Comparison of ENCODE assay signal across 21 cellular contexts in the genomic region with DNA sequence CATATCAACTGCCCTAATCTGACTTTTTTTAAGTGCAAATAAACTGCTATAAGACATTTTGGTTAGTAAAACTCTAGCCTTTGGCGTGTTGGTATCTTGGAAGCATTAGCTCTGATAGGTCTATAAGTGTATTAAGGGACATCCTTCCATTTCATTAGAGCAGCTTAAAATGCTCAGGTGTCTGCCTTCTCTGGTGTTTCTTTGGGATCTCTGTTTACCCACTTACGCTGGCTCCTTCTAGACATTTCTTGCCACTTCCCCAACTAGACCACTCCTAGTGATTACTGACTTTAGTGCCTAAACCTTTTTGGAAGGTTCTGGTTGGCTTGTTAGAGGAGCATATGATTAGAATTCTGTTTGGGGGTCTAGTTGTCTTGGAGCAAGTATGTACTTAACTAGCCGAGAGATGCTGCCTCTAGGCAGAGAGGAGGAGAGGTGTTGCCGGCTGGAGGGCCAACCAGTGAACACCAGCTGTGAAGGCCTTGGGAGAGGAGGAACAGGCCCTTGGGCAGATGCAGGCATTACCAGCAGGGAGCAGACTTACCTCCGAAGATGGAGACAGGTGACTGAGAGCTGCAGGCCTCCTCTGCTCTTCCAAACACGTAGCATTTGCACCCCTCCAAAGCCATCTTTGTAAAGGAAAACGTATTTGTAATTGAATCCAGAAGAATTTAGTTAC. TPM values are rescaled to one million over a fixed set of nuclear protein-coding genes. Genes with fewer than 3 reads are reported as not detected.
DNase-seq lines count a peak whose midpoint lies in the region; ATAC-seq, FAIRE-seq and TF ChIP-seq lines count a peak whose summit lies in the region.
"Had no signal": no experiment of that assay in that cellular context is flagged by ENCODE, and none has a peak within 500 bp of the region (broad histone marks: within the 10 kb centered on the region; RNA-seq: fewer than 3 reads in every experiment).

No MANE protein-coding gene starts in this region.

- no peak overlapping the region for H3K4me3 Mint-ChIP-seq in Caco-2 (ENCODE audit: unreplicated experiment)
- H3K4me3 Mint-ChIP-seq in activated naive CD4-positive, alpha-beta T cell treated with anti-CD3 and anti-CD28 coated beads for 36 hours = no peak overlapping the region
- H3K4me3 Mint-ChIP-seq: activated CD8-positive, alpha-beta memory T cell treated with anti-CD3 and anti-CD28 coated beads, Interleukin-2, amount 10 ng/mL, durations not matched to agents 7 days and 5 days; brain; naive B cell; T-helper 17 cell had no signal

- TF ChIP-seq EP300 in A549 (IDR thresholded peaks at IDR 0.05) = no peak

- no peaks in the 10 kb centered on the region for H3K9me2 ChIP-seq in PC-3 (replicated peaks; ENCODE audit: low read length)

- H2AFZ ChIP-seq in DND-41 (ENCODE audit: low read depth, low read length) = no peak overlapping the region
- H2AFZ ChIP-seq in PC-3 (ENCODE audit: low read length) = no peak overlapping the region

- BruUV-seq in PC-3 (replicated peaks; lab: Mats Ljungman, UMichigan) (no TSS peak), Caco-2 (replicated peaks; lab: Mats Ljungman, UMichigan) (no TSS peak)

- DNase-seq in A549 (ENCODE audit: low read depth in 1 of 2, low spot score in 1 of 2) (peak; percentile 12 to 46), DND-41 (no peak), PC-3 (peak; percentile 12), iPS-NIHi11 (ENCODE audit: low spot score) (peak; percentile 62), Caco-2 (no peak)
- no peak for DNase-seq in activated naive CD4-positive, alpha-beta T cell treated with anti-CD3 and anti-CD28 coated beads for 36 hours
- DNase-seq: activated CD8-positive, alpha-beta memory T cell treated with anti-CD3 and anti-CD28 coated beads, Interleukin-2, amount 10 ng/mL, durations not matched to agents 7 days and 5 days; activated naive CD4-positive, alpha-beta T cell; effector CD8-positive, alpha-beta T cell; KBM-7; naive B cell; NCI-H1105; NCI-H2227 treated with DMSO at 0.1 percent for 48 hours; NK-92 treated with Interleukin-12 subunit alpha and Interleukin-12 subunit beta, amount 100 ng/mL, for 24 hours; psoas muscle; T-helper 17 cell had no signal

- no peak for TF ChIP-seq POLR2A in A549 (IDR thresholded peaks at IDR 0.05; ENCODE audit: low read length)

- peaks cover 27% of the 10 kb centered on the region for H3K4me1 Mint-ChIP-seq in Caco-2 (ENCODE audit: low read depth, unreplicated experiment)
- no peaks in the 10 kb centered on the region for H3K4me1 Mint-ChIP-seq in activated naive CD4-positive, alpha-beta T cell treated with anti-CD3 and anti-CD28 coated beads for 36 hours (ENCODE audit: low read depth)
- H3K4me1 Mint-ChIP-seq: activated CD8-positive, alpha-beta memory T cell treated with anti-CD3 and anti-CD28 coated beads, Interleukin-2, amount 10 ng/mL, durations not matched to agents 7 days and 5 days; brain; naive B cell had no signal

- no peak overlapping the region for H3K9ac ChIP-seq in DND-41 (ENCODE audit: low read depth, low read length)
- H3K9ac ChIP-seq in PC-3 (ENCODE audit: low read length) = no peak overlapping the region

- H3K27me3 Mint-ChIP-seq in Caco-2 (ENCODE audit: insufficient read depth, unreplicated experiment) = no peaks in the 10 kb centered on the region
- H3K27me3 Mint-ChIP-seq in activated naive CD4-positive, alpha-beta T cell treated with anti-CD3 and anti-CD28 coated beads for 36 hours (ENCODE audit: low read depth) = no peaks in the 10 kb centered on the region
- H3K27me3 Mint-ChIP-seq: activated CD8-positive, alpha-beta memory T cell treated with anti-CD3 and anti-CD28 coated beads, Interleukin-2, amount 10 ng/mL, durations not matched to agents 7 days and 5 days; brain; naive B cell; T-helper 17 cell had no signal

- TF ChIP-seq CTCF in A549 (IDR thresholded peaks at IDR 0.05) = no peak
- peak; percentile 19 for TF ChIP-seq CTCF in DND-41 (IDR thresholded peaks at IDR 0.05; ENCODE audit: borderline replicate concordance, extremely low read depth, low read length, poor library complexity, severe bottlenecking)
- no peak for TF ChIP-seq CTCF in PC-3 (conservative IDR thresholded peaks at IDR 0.05; ENCODE audit: low read depth, low read length)
- no peak for TF ChIP-seq CTCF in Caco-2 (IDR thresholded peaks at IDR 0.05; ENCODE audit: insufficient read depth in 1 of 2, low read depth in 1 of 2, low read length in 1 of 2, severe bottlenecking in 1 of 2, unreplicated experiment in 1 of 2)

- intact Hi-C loops in PC-3 (cut with micrococcal nuclease) (no loop called here), Caco-2 (cut with micrococcal nuclease; ENCODE audit: unreplicated experiment) (no loop called here)
- intact Hi-C loops in activated naive CD4-positive, alpha-beta T cell treated with anti-CD3 and anti-CD28 coated beads for 36 hours (cut with micrococcal nuclease) = no loop called here

- H3K4me1 ChIP-seq in A549 (peaks cover 16% of the 10 kb centered on the region), DND-41 (ENCODE audit: insufficient read depth, low read length) (no peaks in the 10 kb centered on the region), PC-3 (ENCODE audit: insufficient read depth, low read length) (peaks cover 15% of the 10 kb centered on the region), Caco-2 (peaks cover 14% of the 10 kb centered on the region; the same call in 1 of the 2 replicates)

- H3K27me3 ChIP-seq in DND-41 (ENCODE audit: insufficient read depth, low read length, poor library complexity) (no peaks in the 10 kb centered on the region), PC-3 (ENCODE audit: low read length) (no peaks in the 10 kb centered on the region), Caco-2 (replicated peaks; ENCODE audit: control insufficient read depth, insufficient read depth, low read length) (no peaks in the 10 kb centered on the region)

- H3K4me2 ChIP-seq in A549 (no peak overlapping the region), DND-41 (ENCODE audit: insufficient read depth, low read length) (no peak overlapping the region), PC-3 (ENCODE audit: low read length) (no peak overlapping the region)

- no peaks in the 10 kb centered on the region for H3F3A ChIP-seq in PC-3 (ENCODE audit: low read length, unreplicated experiment)

- H3K4me3 ChIP-seq in A549 (no peak overlapping the region), DND-41 (ENCODE audit: low read depth in 1 of 2, low read length in 2 of 2) (no peak overlapping the region), PC-3 (ENCODE audit: low read length) (no peak overlapping the region), Caco-2 (ENCODE audit: low read depth, low read length) (no peak overlapping the region)
- H3K4me3 ChIP-seq: psoas muscle had no signal

- peaks cover 50% of the 10 kb centered on the region for H3K36me3 Mint-ChIP-seq in Caco-2 (ENCODE audit: insufficient read depth, unreplicated experiment)
- H3K36me3 Mint-ChIP-seq in activated naive CD4-positive, alpha-beta T cell treated with anti-CD3 and anti-CD28 coated beads for 36 hours (ENCODE audit: low read depth) = peaks cover 15% of the 10 kb centered on the region

- WGBS in A549 (ENCODE audit: missing lambda C conversion rate) = 79% methylated on average over 7 of the region's 7 CpGs

- H4K20me1 ChIP-seq in DND-41 (ENCODE audit: insufficient read depth, low read length) (peaks cover 14% of the 10 kb centered on the region; the same call in 1 of the 2 replicates), PC-3 (ENCODE audit: low read length) (no peaks in the 10 kb centered on the region)

- TF ChIP-seq RAD21 in A549 (conservative IDR thresholded peaks at IDR 0.05 in 1 of 2, IDR thresholded peaks at IDR 0.05 in 1 of 2) = no peak

- CTCF ChIA-PET in A549 (lab: Yijun Ruan, JAX) = interaction anchor here (0.9 to 1.7 kb wide), 4 partner anchors 23 to 109 kb away, joined by 3 to 4 read pairs (median 4); partner anchors contain the start of gene EXOSC6
- CTCF ChIA-PET in PC-3 (lab: Charles Lee) = no interaction called here
- CTCF ChIA-PET in Caco-2 (lab: Charles Lee) = interaction anchor here (1.5 kb wide), 1 partner anchor 109 kb away, joined by 4 read pairs; no protein-coding TSS in a partner anchor
- CTCF ChIA-PET in activated naive CD4-positive, alpha-beta T cell treated with anti-CD3 and anti-CD28 coated beads for 36 hours (lab: Charles Lee) = interaction anchor here (1.2 to 1.3 kb wide), 2 partner anchors 94 to 495 kb away, joined by 3 to 5 read pairs; partner anchors contain the start of gene EXOSC6

- H3K36me3 ChIP-seq in DND-41 (ENCODE audit: insufficient read depth, low read length) (peaks cover 87% of the 10 kb centered on the region), PC-3 (ENCODE audit: low read depth, low read length) (peaks cover 20% of the 10 kb centered on the region), Caco-2 (ENCODE audit: control insufficient read depth, insufficient read depth, low read length) (peaks cover 7% of the 10 kb centered on the region)

- H3K79me2 ChIP-seq in DND-41 (ENCODE audit: insufficient read depth, low read length) = no peaks in the 10 kb centered on the region
- H3K79me2 ChIP-seq in PC-3 (ENCODE audit: low read length) = no peaks in the 10 kb centered on the region

- ATAC-seq in A549 = peak in 1 of 2 experiments; percentile 33; a peak in 3 of 6 replicates
- no peak for ATAC-seq in DND-41 (ENCODE audit: insufficient read depth, low read depth)
- ATAC-seq in PC-3 = no peak
- ATAC-seq in HG03521 (IDR thresholded peaks at IDR 0.05; ENCODE audit: unreplicated experiment) = no peak
- no peak for ATAC-seq in GM18498 (IDR thresholded peaks at IDR 0.05; ENCODE audit: unreplicated experiment)
- ATAC-seq: activated CD4-positive, CD25-positive, alpha-beta regulatory T cell treated with anti-CD3 and anti-CD28 coated beads, Interleukin-2, amount 50 U/mL, for 24 hours; activated CD8-positive, alpha-beta memory T cell treated with anti-CD3 and anti-CD28 coated beads, Interleukin-2, amount 10 ng/mL, durations not matched to agents 7 days and 5 days; psoas muscle; T-helper 17 cell had no signal

- no peak overlapping the region for H3K27ac Mint-ChIP-seq in Caco-2 (ENCODE audit: unreplicated experiment)
- no peak overlapping the region for H3K27ac Mint-ChIP-seq in activated naive CD4-positive, alpha-beta T cell treated with anti-CD3 and anti-CD28 coated beads for 36 hours
- H3K27ac Mint-ChIP-seq: activated CD8-positive, alpha-beta memory T cell treated with anti-CD3 and anti-CD28 coated beads, Interleukin-2, amount 10 ng/mL, durations not matched to agents 7 days and 5 days; brain; naive B cell; T-helper 17 cell had no signal

- FAIRE-seq in A549 (lab: Jason Lieb, UNC) = no peak

- H3K9me3 Mint-ChIP-seq in Caco-2 (ENCODE audit: unreplicated experiment) = no peaks in the 10 kb centered on the region
- no peaks in the 10 kb centered on the region for H3K9me3 Mint-ChIP-seq in activated naive CD4-positive, alpha-beta T cell treated with anti-CD3 and anti-CD28 coated beads for 36 hours
- H3K9me3 Mint-ChIP-seq: brain, naive B cell had no signal

- H3K9me3 ChIP-seq in A549 = no peaks in the 10 kb centered on the region
- no peaks in the 10 kb centered on the region for H3K9me3 ChIP-seq in DND-41 (ENCODE audit: insufficient read depth, low read length, severe bottlenecking)
- H3K9me3 ChIP-seq in PC-3 (ENCODE audit: low read length) = no peaks in the 10 kb centered on the region
- no peaks in the 10 kb centered on the region for H3K9me3 ChIP-seq in Caco-2
- H3K9me3 ChIP-seq: psoas muscle had no signal

- H3K27ac ChIP-seq in A549 (no peak overlapping the region), DND-41 (ENCODE audit: low read length) (no peak overlapping the region), PC-3 (ENCODE audit: low read length) (no peak overlapping the region)
- H3K27ac ChIP-seq: psoas muscle had no signal

- POLR2A ChIA-PET in A549 (lab: Yijun Ruan, JAX) = no interaction called here
- POLR2A ChIA-PET in PC-3 (lab: Charles Lee; ENCODE audit: unreplicated experiment) = no interaction called here
- POLR2A ChIA-PET in Caco-2 (lab: Charles Lee) = interaction anchor here (0.6 kb wide), 1 partner anchor 613 kb away, joined by 4 read pairs; no protein-coding TSS in a partner anchor

RNA-seq across cellular contexts. Expression of gene CLEC18C, which starts 15.2 kb away (rescaled TPM):
- 0.13 and 0.16 TPM in 2 replicates for polyA plus RNA-seq in A549 (2011; rRNA removed)
- 0.08 and 0.19 TPM in 2 replicates for polyA plus RNA-seq in A549 (2012; cell fraction: cytosol; rRNA removed)
- polyA plus RNA-seq in A549 (2012; cell fraction: nucleus; rRNA removed) = 0.76 and 0.89 TPM in 2 replicates
- 0.09 to 0.18 TPM (median 0.15 TPM) in 3 replicates for polyA plus RNA-seq in A549 (2017; fragmentation: RNase III; extraction: RNeasy Plus Mini Kit Qiagen cat#74134 plus additional on column Dnase treatment)
- polyA minus RNA-seq in A549 (2011; rRNA and poly(A)+ RNA removed) = not detected in 2 replicates
- 0.12 and 0.18 TPM in 2 replicates for total RNA-seq in PC-3 (2014; rRNA removed)
- total RNA-seq in Caco-2 (2022) = 0.50 TPM in 1 of 2 replicates, not detected in the other
- total RNA-seq in activated naive CD4-positive, alpha-beta T cell treated with anti-CD3 and anti-CD28 coated beads for 36 hours = under 1 TPM; 0.27 to 0.31 TPM
- total RNA-seq: H4 had no signal

RNA-seq across cellular contexts. Expression of gene PDPR, which starts 44.3 kb away (rescaled TPM):
- polyA plus RNA-seq in A549 (2011; rRNA removed) (25.6 and 30.6 TPM in 2 replicates), A549 (2017; fragmentation: RNase III; extraction: RNeasy Plus Mini Kit Qiagen cat#74134 plus additional on column Dnase treatment) (13.1 to 13.7 TPM (median 13.4 TPM) in 3 replicates)
- 9.1 and 11.3 TPM in 2 replicates for polyA plus RNA-seq in A549 (2012; cell fraction: cytosol; rRNA removed)
- polyA plus RNA-seq in A549 (2012; cell fraction: nucleus; rRNA removed) = 30.5 and 35.8 TPM in 2 replicates
- polyA minus RNA-seq in A549 (2011; rRNA and poly(A)+ RNA removed) = 48.7 and 54.8 TPM in 2 replicates
- total RNA-seq in PC-3 (2014; rRNA removed) (9.4 and 18.9 TPM in 2 replicates), Caco-2 (2022) (40.2 and 42.9 TPM in 2 replicates)
- total RNA-seq in activated naive CD4-positive, alpha-beta T cell treated with anti-CD3 and anti-CD28 coated beads for 36 hours = 10 to 100 TPM; 12.8 to 14.3 TPM

Comparison
In these comparisons a context has a peak if more than half of its experiments do, and no peak if none do; other contexts are left out.
1. DNase-seq: peak in A549 (2 of 2), PC-3 (single experiment) and iPS-NIHi11 (single experiment); none in DND-41 (single experiment), Caco-2 (0 of 2) and activated naive CD4-positive, alpha-beta T cell treated with anti-CD3 and anti-CD28 coated beads for 36 hours (single experiment).